ENCODE assay signal across 8 cellular contexts in genomic region chr17:78314683-78315354, GRCh38. TPM values are rescaled to one million over a fixed set of nuclear protein-coding genes. Genes with fewer than 3 reads are reported as not detected.
DNase-seq lines count a peak whose midpoint lies in the region; ATAC-seq and TF ChIP-seq lines count a peak whose summit lies in the region.

No MANE protein-coding gene starts in this region.

- H3K23ac ChIP-seq in IMR-90 (ENCODE audit: low read depth, low read length), result peak overlapping the region; percentile 26; the same call in 1 of the 2 replicates

- H3K14ac ChIP-seq in IMR-90 (replicated peaks; ENCODE audit: low read depth, low read length), result peak overlapping the region; percentile 24; the same call in 1 of the 2 replicates

- peak overlapping the region; percentile 69 for H4K91ac ChIP-seq in IMR-90 (ENCODE audit: insufficient read depth, low read depth, low read length)

- POLR2A ChIA-PET in IMR-90 (lab: Charles Lee; ENCODE audit: unreplicated experiment), result interaction anchor here (2.0 kb wide), 1 partner anchor 10 kb away, joined by 10 read pairs; no protein-coding TSS in a partner anchor

- TF ChIP-seq CTCF in IMR-90 (conservative IDR thresholded peaks at IDR 0.05; ENCODE audit: low read depth, low read length) (no peak), brain (conservative IDR thresholded peaks at IDR 0.05) (no peak)

- no peaks in the 10 kb centered on the region; the same call in 1 of the 2 replicates for H4K20me1 ChIP-seq in IMR-90 (ENCODE audit: insufficient read depth, low read length)

- H3K36me3 Mint-ChIP-seq in brain (no peaks in the 10 kb centered on the region), naive B cell (no peaks in the 10 kb centered on the region)

- H3K9ac ChIP-seq in IMR-90 (ENCODE audit: low read depth, low read length), result peak overlapping the region; percentile 1; the same call in 1 of the 2 replicates

- BruUV-seq in IMR-90 (replicated peaks; lab: Mats Ljungman, UMichigan), result no TSS peak

- peaks cover 50% of the 10 kb centered on the region for H3K4me1 Mint-ChIP-seq in brain
- peaks cover 22 to 42% (median 41%) of the 10 kb centered on the region in 3 donors for H3K4me1 Mint-ChIP-seq in naive B cell

- H2AK9ac ChIP-seq in IMR-90 (replicated peaks; ENCODE audit: low read depth, low read length, poor library complexity), result peak overlapping the region; percentile 87

- H3K27ac ChIP-seq in ACC112 (ENCODE audit: low read depth, low read length) (peak overlapping the region; percentile 99), IMR-90 (ENCODE audit: insufficient read depth, low read length) (peak overlapping the region; percentile 76)

- CTCF ChIA-PET in IMR-90 (lab: Yijun Ruan, JAX), result no interaction called here

- H3K4me1 ChIP-seq in ACC112 (ENCODE audit: control insufficient read depth, insufficient read depth, low read length, unreplicated experiment) (peaks cover 35% of the 10 kb centered on the region), IMR-90 (ENCODE audit: control insufficient read depth, insufficient read depth, low read length) (peaks cover 30% of the 10 kb centered on the region)

- H4K5ac ChIP-seq in IMR-90 (ENCODE audit: low read depth, low read length), result peak overlapping the region; percentile 22

- H3K27me3 ChIP-seq in ACC112 (ENCODE audit: insufficient read depth, low read length) (no peaks in the 10 kb centered on the region), IMR-90 (ENCODE audit: control insufficient read depth, insufficient read depth, low read length) (no peaks in the 10 kb centered on the region)

- no peak for TF ChIP-seq RAD21 in IMR-90 (IDR thresholded peaks at IDR 0.05; ENCODE audit: low read length)

- peak overlapping the region; percentile 46 for H3K18ac ChIP-seq in IMR-90 (ENCODE audit: low read depth, low read length)

- no peak for DNase-seq in IMR-90
- DNase-seq in naive B cell, result no peak
- no peak for DNase-seq in SKM-1 (lab: John Stamatoyannopoulos, UW; ENCODE audit: unreplicated experiment)
- DNase-seq in hypothalamus (lab: John Stamatoyannopoulos, UW), result no peak
- DNase-seq in islet precursor cell, result no peak
- no peak for DNase-seq in inferior parietal cortex (ENCODE audit: extremely low spot score)

- H3K4me3 ChIP-seq in ACC112 (ENCODE audit: low read depth, low read length) (no peak overlapping the region; the same call in 1 of the 2 replicates), IMR-90 (ENCODE audit: insufficient read depth, low read depth, low read length) (no peak overlapping the region)

- H2BK15ac ChIP-seq in IMR-90 (ENCODE audit: low read depth, low read length), result peak overlapping the region; percentile 67; the same call in 2 of the 3 replicates

- in situ Hi-C loops in IMR-90 (cut with MboI; ENCODE audit: low sequenced_read_pairs), result no loop called here

- dilution Hi-C loops in IMR-90 (cut with HindIII; ENCODE audit: low sequenced_read_pairs, unreplicated experiment), result no loop called here

- H3K56ac ChIP-seq in IMR-90 (ENCODE audit: extremely low read depth, insufficient read depth, low read length), result 0 out of 2 replicates have a peak overlapping the region, but pooled peaks have one; percentile 1

- H2BK20ac ChIP-seq in IMR-90 (ENCODE audit: low read depth, low read length), result peak overlapping the region; percentile 86

- H3K79me2 ChIP-seq in ACC112 (ENCODE audit: control insufficient read depth, insufficient read depth, low read length, unreplicated experiment), result no peaks in the 10 kb centered on the region

- H2AK5ac ChIP-seq in IMR-90 (ENCODE audit: low read depth, low read length), result peak overlapping the region; percentile 40

- H2BK5ac ChIP-seq in IMR-90 (ENCODE audit: low read depth, low read length, poor library complexity, severe bottlenecking), result peak overlapping the region; percentile 54

- H3K9me3 Mint-ChIP-seq in brain (peaks cover 0 to 8% (median 0%) of the 10 kb centered on the region in 5 experiments), naive B cell (no peaks in the 10 kb centered on the region)

- ATAC-seq in IMR-90 (ENCODE audit: low read depth) (no peak), naive B cell (ENCODE audit: low read depth in 2 of 2) (no peak)

- H3K36me3 ChIP-seq in ACC112 (ENCODE audit: insufficient read depth, low read length) (no peaks in the 10 kb centered on the region), IMR-90 (ENCODE audit: control insufficient read depth, insufficient read depth, low read length) (no peaks in the 10 kb centered on the region)

- H3K27ac Mint-ChIP-seq in brain, result peak overlapping the region in 4 of 5 experiments; percentile 73 to 95 (median 80)
- H3K27ac Mint-ChIP-seq in naive B cell, result peak overlapping the region in 3 of 6 donors; percentile 26 to 92 (median 54)

- WGBS in IMR-90 (ENCODE audit: extremely low coverage in 2 of 2, insufficient read length in 1 of 2), 2 experiments, result 38% methylated on average over 3 of the region's 12 CpGs; no CpG with 5 or more reads in 1 of the 2 experiments

- H3K4me2 ChIP-seq in IMR-90 (ENCODE audit: low read depth, low read length), result peak overlapping the region; percentile 17

- H3K9me3 ChIP-seq in IMR-90 (ENCODE audit: control insufficient read depth, insufficient read depth, low read length), result no peaks in the 10 kb centered on the region

- peak overlapping the region; percentile 33 to 61 for H4K8ac ChIP-seq in IMR-90 (ENCODE audit: low read depth in 2 of 2, low read length in 2 of 2)

- H3K4me3 Mint-ChIP-seq in brain (peak overlapping the region; percentile 16 to 69 (median 47)), naive B cell (peak overlapping the region in 7 of 8 donors; percentile 10 to 79 (median 58))

- H3K27me3 Mint-ChIP-seq in brain (peaks cover 63% of the 10 kb centered on the region), naive B cell (peaks cover 10 to 51% (median 37%) of the 10 kb centered on the region in 3 donors)

- peak overlapping the region; percentile 84 for H2BK120ac ChIP-seq in IMR-90 (ENCODE audit: low read depth, low read length)

- TF ChIP-seq POLR2A in IMR-90 (IDR thresholded peaks at IDR 0.05; ENCODE audit: low read depth, low read length), result no peak

- H2AFZ ChIP-seq in ACC112 (ENCODE audit: low read length, unreplicated experiment), result no peak overlapping the region
- peak overlapping the region; percentile 47 for H2AFZ ChIP-seq in IMR-90 (replicated peaks; ENCODE audit: low read length, poor library complexity)

- H3K79me1 ChIP-seq in IMR-90 (ENCODE audit: low read depth in 1 of 2, low read length in 2 of 2), result peaks cover 0 to 14% of the 10 kb centered on the region in 2 experiments; a peak in 2 of 4 replicates

- H3K9me1 ChIP-seq in IMR-90 (ENCODE audit: insufficient read depth, low read length), result peaks cover 15% of the 10 kb centered on the region

- intact Hi-C loops in IMR-90 (cut with micrococcal nuclease), result loop anchor here (2.0 kb wide), 1 partner anchor 46 kb away; the partner anchor contains the start of gene SOCS3

- peak overlapping the region; percentile 56 for H3K4ac ChIP-seq in IMR-90 (ENCODE audit: low read depth, low read length)

TF ChIP-seq in IMR-90, 13 proteins besides CTCF, POLR2A, EP300 and RAD21:
- TF ChIP-seq RCOR1 (IDR thresholded peaks at IDR 0.05; ENCODE audit: insufficient replicate concordance, low read length), result no peak
- TF ChIP-seq NFE2L2 (IDR thresholded peaks at IDR 0.05; ENCODE audit: low read depth, low read length), result no peak
- TF ChIP-seq RFX5 (IDR thresholded peaks at IDR 0.05; ENCODE audit: low read depth, low read length), result no peak
- no peak for TF ChIP-seq ELK1 (IDR thresholded peaks at IDR 0.05; ENCODE audit: borderline replicate concordance, low read depth, low read length)
- no peak for TF ChIP-seq MXI1 (IDR thresholded peaks at IDR 0.05; ENCODE audit: borderline replicate concordance, low read depth, low read length)
- TF ChIP-seq SMC3 (IDR thresholded peaks at IDR 0.05; ENCODE audit: low read depth, low read length), result no peak
- no peak for TF ChIP-seq MAZ (IDR thresholded peaks at IDR 0.05; ENCODE audit: borderline replicate concordance, low read depth, low read length)
- no peak for TF ChIP-seq BHLHE40 (IDR thresholded peaks at IDR 0.05; ENCODE audit: low read depth, low read length)
- no peak for TF ChIP-seq FOS (IDR thresholded peaks at IDR 0.05; ENCODE audit: low read depth, low read length)
- no peak for TF ChIP-seq USF2 (IDR thresholded peaks at IDR 0.05; ENCODE audit: low read depth, low read length)
- no peak for TF ChIP-seq CHD1 (IDR thresholded peaks at IDR 0.05; ENCODE audit: low read depth, low read length)
- TF ChIP-seq CEBPB (IDR thresholded peaks at IDR 0.05; ENCODE audit: low read depth, low read length), result no peak
- no peak for TF ChIP-seq MAFK (IDR thresholded peaks at IDR 0.05; ENCODE audit: low read depth, low read length)

RNA-seq across cellular contexts. Expression of gene SOCS3, which starts 45.1 kb away (rescaled TPM):
- 19.7 and 19.9 TPM in 2 replicates for total RNA-seq in IMR-90 (2012; rRNA removed)
- 18.3 and 19.2 TPM in 2 replicates for polyA plus RNA-seq in IMR-90 (2012; rRNA removed)
- polyA plus RNA-seq in IMR-90 (2012; cell fraction: cytosol; rRNA removed), result 29.0 and 102 TPM in 2 replicates
- 163 and 202 TPM in 2 replicates for polyA plus RNA-seq in IMR-90 (2012; cell fraction: nucleus; rRNA removed; ENCODE audit: low replicate concordance)
- polyA plus RNA-seq in brain (ENCODE audit: insufficient read depth, low read depth, low replicate concordance), result 11.3 TPM
- 10 to 100 TPM in 4 of 6 donors, 1 to 10 TPM in 2; 4.7 to 29.1 (median 15.2) TPM for polyA plus RNA-seq in naive B cell (ENCODE audit: low read depth in 6 of 6)
